8 cellular contexts compared by ENCODE assay signal in genomic region chr19:19531951-19532805, GRCh38. TPM values are rescaled to one million over a fixed set of nuclear protein-coding genes. Genes with fewer than 3 reads are reported as not detected.
DNase-seq lines count a peak whose midpoint lies in the region; ATAC-seq and TF ChIP-seq lines count a peak whose summit lies in the region.

No MANE protein-coding gene starts in this region.

- H2AFZ ChIP-seq in IMR-90 (replicated peaks; ENCODE audit: low read length, poor library complexity) = peak overlapping the region; percentile 77

- TF ChIP-seq POLR2A in IMR-90 (IDR thresholded peaks at IDR 0.05; ENCODE audit: low read depth, low read length) = peak; percentile 59; the same call in 1 of the 2 replicates
- TF ChIP-seq POLR2A in tibial nerve (IDR thresholded peaks at IDR 0.05) = no peak

- peak overlapping the region; percentile 77; the same call in 1 of the 2 replicates for H3K23ac ChIP-seq in IMR-90 (ENCODE audit: low read depth, low read length)

- in situ Hi-C loops in IMR-90 (cut with MboI; ENCODE audit: low sequenced_read_pairs) = loop anchor here (25.0 kb wide), 1 partner anchor 430 kb away; no protein-coding TSS in a partner anchor

- H3K56ac ChIP-seq in IMR-90 (ENCODE audit: extremely low read depth, insufficient read depth, low read length) = no peak overlapping the region

- H3K4ac ChIP-seq in IMR-90 (ENCODE audit: low read depth, low read length) = peak overlapping the region; percentile 69; the same call in 1 of the 2 replicates

- dilution Hi-C loops in IMR-90 (cut with HindIII; ENCODE audit: low sequenced_read_pairs, unreplicated experiment) = no loop called here

- TF ChIP-seq EP300 in tibial nerve (IDR thresholded peaks at IDR 0.05) = no peak

- H3K9me3 ChIP-seq in IMR-90 (ENCODE audit: control insufficient read depth, insufficient read depth, low read length) (no peaks in the 10 kb centered on the region), SJSA1 (replicated peaks) (no peaks in the 10 kb centered on the region), tibial nerve (no peaks in the 10 kb centered on the region)

- 0 out of 2 replicates have a peak, but pooled peaks cover 11% of the 10 kb centered on the region for H4K20me1 ChIP-seq in IMR-90 (ENCODE audit: insufficient read depth, low read length)

- no TSS peak for BruUV-seq in IMR-90 (replicated peaks; lab: Mats Ljungman, UMichigan)

- intact Hi-C loops in IMR-90 (cut with micrococcal nuclease) = loop anchor here (1.0 kb wide), 1 partner anchor 111 kb away; the partner anchor contains the start of gene GMIP

- WGBS in IMR-90 (ENCODE audit: extremely low coverage in 2 of 2, insufficient read length in 1 of 2), 2 experiments = 34% methylated on average over 26 of the region's 48 CpGs; no CpG with 5 or more reads in 1 of the 2 experiments
- WGBS in tibial nerve, 2 donors = 21 to 29% methylated on average over 39 to 48 of the region's 48 CpGs

- no peak overlapping the region for H3K27ac ChIP-seq in IMR-90 (ENCODE audit: insufficient read depth, low read length)
- no peak overlapping the region for H3K27ac ChIP-seq in SJSA1
- no peak overlapping the region for H3K27ac ChIP-seq in tibial nerve

- 0 out of 4 replicates have a peak overlapping the region, but pooled peaks of 1 of the 2 experiments have one; percentile 52 for H4K8ac ChIP-seq in IMR-90 (ENCODE audit: low read depth in 2 of 2, low read length in 2 of 2)

- H3K4me2 ChIP-seq in IMR-90 (ENCODE audit: low read depth, low read length) = peak overlapping the region; percentile 67; the same call in 1 of the 2 replicates

- TF ChIP-seq CTCF in IMR-90 (conservative IDR thresholded peaks at IDR 0.05; ENCODE audit: low read depth, low read length) (peak; percentile 96), tibial nerve (IDR thresholded peaks at IDR 0.05) (peak; percentile 96 to 99 (median 96))

- H3K18ac ChIP-seq in IMR-90 (ENCODE audit: low read depth, low read length) = no peak overlapping the region

- no peak overlapping the region for H3K14ac ChIP-seq in IMR-90 (replicated peaks; ENCODE audit: low read depth, low read length)

- no peak overlapping the region for H3K4me3 ChIP-seq in IMR-90 (ENCODE audit: insufficient read depth, low read depth, low read length)
- H3K4me3 ChIP-seq in SJSA1 = no peak overlapping the region
- no peak overlapping the region for H3K4me3 ChIP-seq in tibial nerve

- H3K27me3 ChIP-seq in IMR-90 (ENCODE audit: control insufficient read depth, insufficient read depth, low read length) (no peaks in the 10 kb centered on the region), SJSA1 (replicated peaks) (no peaks in the 10 kb centered on the region), tibial nerve (peaks cover 0 to 1% of the 10 kb centered on the region in 2 donors)

- H4K91ac ChIP-seq in IMR-90 (ENCODE audit: insufficient read depth, low read depth, low read length) = no peak overlapping the region

- H2AK9ac ChIP-seq in IMR-90 (replicated peaks; ENCODE audit: low read depth, low read length, poor library complexity) = peak overlapping the region; percentile 70

- H2BK15ac ChIP-seq in IMR-90 (ENCODE audit: low read depth, low read length) = no peak overlapping the region

- CTCF ChIA-PET in IMR-90 (lab: Yijun Ruan, JAX) = interaction anchor here (0.8 to 1.8 kb wide), 6 partner anchors 10 to 112 kb away, joined by 3 to 11 read pairs (median 5); partner anchors contain the start of gene GMIP

- no peak overlapping the region for H3K9ac ChIP-seq in IMR-90 (ENCODE audit: low read depth, low read length)

- H3K9me1 ChIP-seq in IMR-90 (ENCODE audit: insufficient read depth, low read length) = no peaks in the 10 kb centered on the region

- H2AK5ac ChIP-seq in IMR-90 (ENCODE audit: low read depth, low read length) = peak overlapping the region; percentile 45

- no peak overlapping the region for H2BK5ac ChIP-seq in IMR-90 (ENCODE audit: low read depth, low read length, poor library complexity, severe bottlenecking)

- peaks cover 5% of the 10 kb centered on the region for H3K4me1 ChIP-seq in IMR-90 (ENCODE audit: control insufficient read depth, insufficient read depth, low read length)
- H3K4me1 ChIP-seq in SJSA1 (replicated peaks) = peaks cover 6% of the 10 kb centered on the region
- peaks cover 0 to 34% (median 6%) of the 10 kb centered on the region in 4 donors for H3K4me1 ChIP-seq in tibial nerve

- H4K5ac ChIP-seq in IMR-90 (ENCODE audit: low read depth, low read length) = no peak overlapping the region

- peaks cover 12% of the 10 kb centered on the region; the same call in 1 of the 2 replicates for H3K36me3 ChIP-seq in IMR-90 (ENCODE audit: control insufficient read depth, insufficient read depth, low read length)
- peaks cover 22% of the 10 kb centered on the region for H3K36me3 ChIP-seq in SJSA1
- peaks cover 0 to 28% (median 3%) of the 10 kb centered on the region in 3 donors for H3K36me3 ChIP-seq in tibial nerve

- TF ChIP-seq RAD21 in IMR-90 (IDR thresholded peaks at IDR 0.05; ENCODE audit: low read length) = peak; percentile 95

- no peaks in the 10 kb centered on the region; a peak in 1 of 4 replicates for H3K79me1 ChIP-seq in IMR-90 (ENCODE audit: low read depth in 1 of 2, low read length in 2 of 2)

- peak; percentile 38 for DNase-seq in DMS79 treated with DMSO at 0.1 percent for 48 hours (lab: John Stamatoyannopoulos, UW)
- peak; percentile 44 for DNase-seq in IMR-90
- DNase-seq in SJSA1 (ENCODE audit: low read depth in 1 of 2, low spot score in 2 of 2) = peak; percentile 49 to 74
- DNase-seq in activated gamma-delta T cell treated with anti-CD3 and anti-CD28 coated beads, Interleukin-2, amount 50 U/mL, for 16 hours (ENCODE audit: low read depth) = peak; percentile 82
- peak; percentile 58 for DNase-seq in glomerular visceral epithelial cell (ENCODE audit: extremely low spot score)
- peak; percentile 57 for DNase-seq in pons (ENCODE audit: low spot score)
- peak; percentile 75 to 89 for DNase-seq in tibial nerve (ENCODE audit: low spot score in 2 of 2)

- ATAC-seq in IMR-90 (ENCODE audit: low read depth) (peak; percentile 81), GM21825 (IDR thresholded peaks at IDR 0.05; ENCODE audit: unreplicated experiment) (no peak)

- H2BK120ac ChIP-seq in IMR-90 (ENCODE audit: low read depth, low read length) = no peak overlapping the region

- no peak overlapping the region for H2BK20ac ChIP-seq in IMR-90 (ENCODE audit: low read depth, low read length)

- POLR2A ChIA-PET in IMR-90 (lab: Charles Lee; ENCODE audit: unreplicated experiment) = no interaction called here

TF ChIP-seq in IMR-90, 13 proteins besides CTCF, POLR2A, EP300 and RAD21:
- TF ChIP-seq SMC3 (IDR thresholded peaks at IDR 0.05; ENCODE audit: low read depth, low read length) = peak; percentile 93
- TF ChIP-seq BHLHE40 (IDR thresholded peaks at IDR 0.05; ENCODE audit: low read depth, low read length) = no peak
- TF ChIP-seq MAZ (IDR thresholded peaks at IDR 0.05; ENCODE audit: borderline replicate concordance, low read depth, low read length) = peak; percentile 53; the same call in 1 of the 2 replicates
- no peak for TF ChIP-seq FOS (IDR thresholded peaks at IDR 0.05; ENCODE audit: low read depth, low read length)

RNA-seq across cellular contexts. Expression of gene YJEFN3, which starts 3.5 kb away (rescaled TPM):
- total RNA-seq in IMR-90 (2012; rRNA removed) (0.56 and 0.72 TPM in 2 replicates), tibial nerve (1 to 10 TPM; 4.2 to 9.4 (median 5.7) TPM)
- polyA plus RNA-seq in IMR-90 (2012; rRNA removed) = 4.0 and 4.8 TPM in 2 replicates
- 2.3 and 3.9 TPM in 2 replicates for polyA plus RNA-seq in IMR-90 (2012; cell fraction: cytosol; rRNA removed)
- 30.3 and 57.8 TPM in 2 replicates for polyA plus RNA-seq in IMR-90 (2012; cell fraction: nucleus; rRNA removed; ENCODE audit: low replicate concordance)
- 1.6 and 1.8 TPM in 2 replicates for total RNA-seq in SJSA1 (2014; rRNA removed; shearing (Covaris generic))

RNA-seq across cellular contexts. Expression of gene CILP2, which starts 5.9 kb away (rescaled TPM):
- 0.18 and 0.28 TPM in 2 replicates for total RNA-seq in IMR-90 (2012; rRNA removed)
- 0.87 and 0.96 TPM in 2 replicates for polyA plus RNA-seq in IMR-90 (2012; rRNA removed)
- polyA plus RNA-seq in IMR-90 (2012; cell fraction: cytosol; rRNA removed) = 0.65 and 1.2 TPM in 2 replicates
- polyA plus RNA-seq in IMR-90 (2012; cell fraction: nucleus; rRNA removed; ENCODE audit: low replicate concordance) = 0.96 and 2.9 TPM in 2 replicates
- total RNA-seq in SJSA1 (2014; rRNA removed; shearing (Covaris generic)) = 0.03 TPM in 1 of 2 replicates, not detected in the other
- under 1 TPM in 2 of 4 donors, not detected in 2; 0.20 to 0.66 TPM for total RNA-seq in tibial nerve

RNA-seq across cellular contexts. Expression of gene NDUFA13, which starts 16.2 kb away (rescaled TPM):
- 30.6 and 33.6 TPM in 2 replicates for total RNA-seq in IMR-90 (2012; rRNA removed)
- 667 and 912 TPM in 2 replicates for polyA plus RNA-seq in IMR-90 (2012; rRNA removed)
- 91.5 and 373 TPM in 2 replicates for polyA plus RNA-seq in IMR-90 (2012; cell fraction: cytosol; rRNA removed)
- polyA plus RNA-seq in IMR-90 (2012; cell fraction: nucleus; rRNA removed; ENCODE audit: low replicate concordance) = 118 and 386 TPM in 2 replicates
- total RNA-seq in SJSA1 (2014; rRNA removed; shearing (Covaris generic)) = 118 and 130 TPM in 2 replicates
- total RNA-seq in tibial nerve = 10 to 100 TPM; 27.3 to 93.6 (median 61.6) TPM

RNA-seq across cellular contexts. Expression of gene TSSK6, which starts 16.8 kb away (rescaled TPM):
- total RNA-seq in IMR-90 (2012; rRNA removed) (0.56 and 1.3 TPM in 2 replicates), tibial nerve (1 to 10 TPM; 1.8 to 7.2 (median 3.7) TPM)
- polyA plus RNA-seq in IMR-90 (2012; rRNA removed) = 2.0 and 2.2 TPM in 2 replicates
- 1.7 and 2.5 TPM in 2 replicates for polyA plus RNA-seq in IMR-90 (2012; cell fraction: cytosol; rRNA removed)
- polyA plus RNA-seq in IMR-90 (2012; cell fraction: nucleus; rRNA removed; ENCODE audit: low replicate concordance) = 0.96 and 4.6 TPM in 2 replicates
- 0.69 and 0.74 TPM in 2 replicates for total RNA-seq in SJSA1 (2014; rRNA removed; shearing (Covaris generic))
